In genomic region chr18:31325051-31325450, GRCh38 we compare ENCODE assay signal across 18 cellular contexts. TPM values are rescaled to one million over a fixed set of nuclear protein-coding genes. Genes with fewer than 3 reads are reported as not detected.
DNase-seq lines count a peak whose midpoint lies in the region; ATAC-seq, FAIRE-seq and TF ChIP-seq lines count a peak whose summit lies in the region.
"Had no signal": no experiment of that assay in that cellular context is flagged by ENCODE, and none has a peak within 500 bp of the region (broad histone marks: within the 10 kb centered on the region; RNA-seq: fewer than 3 reads in every experiment).

No MANE protein-coding gene starts in this region.

- no peaks in the 10 kb centered on the region for H3K4me1 ChIP-seq in pancreas
- H3K4me1 ChIP-seq: BLaER1, thyroid gland had no signal

- in situ Hi-C loops in astrocyte of the cerebellum (cut with HindIII; ENCODE audit: low sequenced_read_pairs): no loop called here

- DNase-seq in H4 (ENCODE audit: low spot score): peak; percentile 72
- peak; percentile 95 for DNase-seq in astrocyte of the cerebellum (ENCODE audit: low read depth)
- DNase-seq in fibroblast of pulmonary artery (ENCODE audit: low read depth): peak; percentile 98
- DNase-seq in pancreas: no peak
- DNase-seq in mesenteric fat pad (ENCODE audit: low spot score): no peak
- no peak for DNase-seq in WERI-Rb-1
- DNase-seq in NCI-H510A treated with DMSO at 0.1 percent for 48 hours (lab: John Stamatoyannopoulos, UW): no peak
- no peak for DNase-seq in DMS53 treated with DMSO at 0.1 percent for 48 hours (lab: John Stamatoyannopoulos, UW; ENCODE audit: unreplicated experiment)
- DNase-seq: activated CD8-positive, alpha-beta memory T cell treated with anti-CD3 and anti-CD28 coated beads, Interleukin-2, amount 10 ng/mL, durations not matched to agents 7 days and 5 days; activated naive CD4-positive, alpha-beta T cell treated with anti-CD3 and anti-CD28 coated beads, Interleukin-2, amount 10 ng/mL, durations not matched to agents 7 days and 5 days; DND-41; NCI-H187 treated with DMSO at 0.1 percent for 48 hours; NCI-H526 treated with DMSO at 0.1 percent for 48 hours; PC-9; thyroid gland had no signal

- no peaks in the 10 kb centered on the region for H3K9me3 ChIP-seq in pancreas
- no peaks in the 10 kb centered on the region for H3K9me3 ChIP-seq in WERI-Rb-1 (ENCODE audit: severe bottlenecking)
- H3K9me3 ChIP-seq: BLaER1, thyroid gland had no signal

- peak in 3 of 4 donors; percentile 30 to 57 (median 34) for ATAC-seq in pancreas
- ATAC-seq: activated CD8-positive, alpha-beta memory T cell treated with anti-CD3 and anti-CD28 coated beads, Interleukin-2, amount 10 ng/mL, durations not matched to agents 7 days and 5 days had no signal

- H3K4me3 ChIP-seq in astrocyte of the cerebellum (ENCODE audit: low read depth, low read length) (no peak overlapping the region), fibroblast of pulmonary artery (replicated peaks; ENCODE audit: low read depth, low read length) (no peak overlapping the region), pancreas (no peak overlapping the region), WERI-Rb-1 (ENCODE audit: low read depth, low read length) (no peak overlapping the region)
- H3K4me3 ChIP-seq: BLaER1, PC-9, thyroid gland had no signal

- intact Hi-C loops in pancreas (cut with DNase I): no loop called here

- WGBS in pancreas, 2 donors: 50 to 51% methylated on average over 3 of the region's 3 CpGs

- H3K27me3 ChIP-seq in pancreas (no peaks in the 10 kb centered on the region), WERI-Rb-1 (ENCODE audit: insufficient read depth, low read depth, severe bottlenecking) (no peaks in the 10 kb centered on the region)
- H3K27me3 ChIP-seq: BLaER1, thyroid gland had no signal

- H3K27ac ChIP-seq in pancreas: no peak overlapping the region
- no peak overlapping the region for H3K27ac ChIP-seq in WERI-Rb-1
- H3K27ac ChIP-seq: BLaER1, PC-9, thyroid gland had no signal

- no peaks in the 10 kb centered on the region for H3K36me3 ChIP-seq in pancreas
- H3K36me3 ChIP-seq in WERI-Rb-1: no peaks in the 10 kb centered on the region
- H3K36me3 ChIP-seq: BLaER1, thyroid gland had no signal

- no peak for FAIRE-seq in pancreas (lab: Jason Lieb, UNC)

- TF ChIP-seq CTCF in astrocyte of the cerebellum (IDR thresholded peaks at IDR 0.05; ENCODE audit: low read depth, low read length, missing control alignments) (no peak), fibroblast of pulmonary artery (IDR thresholded peaks at IDR 0.05; ENCODE audit: low read length, missing control alignments) (no peak), pancreas (IDR thresholded peaks at IDR 0.05) (no peak), WERI-Rb-1 (IDR thresholded peaks at IDR 0.05; ENCODE audit: low read depth, low read length) (no peak)

RNA-seq across cellular contexts. Expression of gene DSG1, which starts 7.1 kb away (rescaled TPM):
- total RNA-seq in H4 (2014; rRNA removed; shearing (Covaris generic)): 0.02 TPM in 1 of 2 replicates, not detected in the other
- total RNA-seq in pancreas: not detected
- under 1 TPM in 1 of 2 donors, not detected in 1; 0.05 TPM for polyA plus RNA-seq in pancreas
- total RNA-seq in mesenteric fat pad: not detected
- total RNA-seq: activated CD8-positive, alpha-beta memory T cell treated with anti-CD3 and anti-CD28 coated beads, Interleukin-2, amount 10 ng/mL, durations not matched to agents 7 days and 5 days; LHCN-M2; PC-9; progenitor cell of endocrine pancreas; thyroid gland had no signal

RNA-seq across cellular contexts. Expression of gene DSG4, which starts 51.5 kb away (rescaled TPM):
- total RNA-seq in H4 (2014; rRNA removed; shearing (Covaris generic)): not detected in 2 replicates
- not detected for total RNA-seq in pancreas
- polyA plus RNA-seq in pancreas: not detected
- not detected for total RNA-seq in mesenteric fat pad
- total RNA-seq: activated CD8-positive, alpha-beta memory T cell treated with anti-CD3 and anti-CD28 coated beads, Interleukin-2, amount 10 ng/mL, durations not matched to agents 7 days and 5 days; LHCN-M2; PC-9; progenitor cell of endocrine pancreas; thyroid gland had no signal

Comparison
In these comparisons a context has a peak if more than half of its experiments do, and no peak if none do; other contexts are left out.
1. DNase-seq: peak in H4 (single experiment), astrocyte of the cerebellum (single experiment) and fibroblast of pulmonary artery (single experiment); none in pancreas (0 of 6), mesenteric fat pad (single experiment), WERI-Rb-1 (single experiment), NCI-H510A treated with DMSO at 0.1 percent for 48 hours (single experiment) and DMS53 treated with DMSO at 0.1 percent for 48 hours (single experiment).